ENCODE assay signal across 22 cellular contexts in the genomic region with DNA sequence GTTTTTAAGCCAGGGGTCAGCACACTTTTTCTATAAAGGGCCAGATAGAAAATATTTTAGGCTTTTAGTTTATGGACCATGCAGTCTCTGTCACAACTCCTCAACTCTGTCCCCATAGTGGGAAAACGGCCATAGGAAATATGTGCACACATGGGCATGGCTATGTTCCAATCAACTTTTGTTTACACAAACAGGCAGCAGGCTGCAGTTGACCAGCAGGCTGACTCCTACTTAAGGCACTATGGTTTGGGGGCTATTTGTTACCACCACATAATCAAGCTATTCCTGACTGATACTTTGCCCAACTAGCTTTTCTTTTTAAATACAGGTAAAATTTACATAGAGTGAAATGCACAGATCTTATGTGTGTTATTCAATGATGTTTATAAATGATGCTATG.
DNase-seq lines count a peak whose midpoint lies in the region; ATAC-seq, FAIRE-seq and TF ChIP-seq lines count a peak whose summit lies in the region.
"Had no signal": no experiment of that assay in that cellular context is flagged by ENCODE, and none has a peak within 500 bp of the region (broad histone marks: within the 10 kb centered on the region; RNA-seq: fewer than 3 reads in every experiment).

No MANE protein-coding gene starts in this region.

- H3K27me3 ChIP-seq in right lobe of liver: no peaks in the 10 kb centered on the region
- H3K27me3 ChIP-seq: BLaER1 treated with 17β-estradiol and CSF1 and Interleukin-3, amounts not matched to agents 10 nM and 100 nM had no signal

- no peak for TF ChIP-seq CTCF in right lobe of liver (IDR thresholded peaks at IDR 0.05)

- H3K4me1 ChIP-seq in right lobe of liver: peaks cover 0 to 22% (median 3%) of the 10 kb centered on the region in 4 donors
- H3K4me1 ChIP-seq: BLaER1 treated with 17β-estradiol and CSF1 and Interleukin-3, amounts not matched to agents 10 nM and 100 nM had no signal

- TF ChIP-seq POLR2A in right lobe of liver (IDR thresholded peaks at IDR 0.05): no peak

- no peaks in the 10 kb centered on the region for H3K36me3 ChIP-seq in right lobe of liver
- H3K36me3 ChIP-seq: BLaER1 treated with 17β-estradiol and CSF1 and Interleukin-3, amounts not matched to agents 10 nM and 100 nM had no signal

- no peak overlapping the region for H3K4me3 ChIP-seq in right lobe of liver
- H3K4me3 ChIP-seq: A549; BLaER1 treated with 17β-estradiol and CSF1 and Interleukin-3, amounts not matched to agents 10 nM and 100 nM had no signal

- H3K27ac ChIP-seq in right lobe of liver: no peak overlapping the region
- H3K27ac ChIP-seq: 22Rv1; A549; BLaER1 treated with 17β-estradiol and CSF1 and Interleukin-3, amounts not matched to agents 10 nM and 100 nM; C4-2B had no signal

- peaks cover 0 to 6% (median 0%) of the 10 kb centered on the region in 4 donors for H3K9me3 ChIP-seq in right lobe of liver

- DNase-seq in NCI-H146 (lab: John Stamatoyannopoulos, UW): peak; percentile 20
- no peak for DNase-seq in NCI-H146 treated with DMSO at 0.1 percent for 48 hours (lab: John Stamatoyannopoulos, UW; ENCODE audit: unreplicated experiment)
- no peak for DNase-seq in left lobe of liver (ENCODE audit: low spot score)
- DNase-seq in right lobe of liver: no peak
- DNase-seq in NCI-H2196 (lab: John Stamatoyannopoulos, UW; ENCODE audit: unreplicated experiment): no peak
- DNase-seq in frontal cortex (ENCODE audit: low spot score in 2 of 2): no peak
- DNase-seq in KG1 (lab: John Stamatoyannopoulos, UW): no peak
- DNase-seq: AML-193; Caco-2; Calu3; CD4-positive, alpha-beta T cell; CD8-positive, alpha-beta T cell; DMS79 treated with DMSO at 0.1 percent for 48 hours; GF-D8 had no signal

- no peak for FAIRE-seq in frontal cortex (lab: Jason Lieb, UNC)
- FAIRE-seq: A549, D721Med, G401.6, GM12891, GM19239 had no signal

- intact Hi-C loops in right lobe of liver (cut with DNase I): no loop called here

- no CpG with 5 or more reads among the region's 1 CpG for WGBS in right lobe of liver (ENCODE audit: insufficient coverage, low coverage, low lambda C conversion rate, missing lambda C conversion rate)

- ATAC-seq in left lobe of liver (peak; percentile 52), right lobe of liver (peak; percentile 59 to 86 (median 63))
- ATAC-seq: A549; CD8-positive, alpha-beta T cell had no signal
